2 cellular contexts compared by ENCODE assay signal in genomic region chr2:36444206-36444605, GRCh38.
TF ChIP-seq lines count a peak whose summit lies in the region.

No MANE protein-coding gene starts in this region.

TF ChIP-seq in SK-N-SH, 30 proteins besides CTCF, POLR2A, EP300 and RAD21 (continued from another document):
- TF ChIP-seq USF2 (IDR thresholded peaks at IDR 0.05; ENCODE audit: borderline replicate concordance, low read depth, low read length), result no peak
- TF ChIP-seq MXI1 (IDR thresholded peaks at IDR 0.05; ENCODE audit: low read depth, low read length), result no peak
- no peak for TF ChIP-seq MAX (IDR thresholded peaks at IDR 0.05; ENCODE audit: low read depth)
- no peak; the same call in 1 of the 2 replicates for TF ChIP-seq POLR2AphosphoS5 (IDR thresholded peaks at IDR 0.05; ENCODE audit: low read depth, low read length)
- no peak for TF ChIP-seq ZBTB33 (IDR thresholded peaks at IDR 0.05; ENCODE audit: borderline replicate concordance, low read depth)
- no peak for TF ChIP-seq IRF3 (IDR thresholded peaks at IDR 0.05; ENCODE audit: low read depth, low read length)

TF ChIP-seq in SK-N-SH treated with all-trans-retinoic acid at 6 μM for 48 hours, 23 proteins besides CTCF, POLR2A, EP300 and RAD21:
- TF ChIP-seq CSRNP3 (CRISPR knock-in tag; IDR thresholded peaks at IDR 0.05) (no peak), TOX (CRISPR knock-in tag; IDR thresholded peaks at IDR 0.05; ENCODE audit: borderline replicate concordance) (no peak), ZC3H10 (CRISPR knock-in tag; IDR thresholded peaks at IDR 0.05) (no peak), CSDC2 (CRISPR knock-in tag; IDR thresholded peaks at IDR 0.05) (no peak; the same call in 1 of the 2 replicates), OSR1 (CRISPR knock-in tag; IDR thresholded peaks at IDR 0.05) (no peak), RARB (CRISPR knock-in tag; IDR thresholded peaks at IDR 0.05) (no peak), ZFP30 (CRISPR knock-in tag; IDR thresholded peaks at IDR 0.05) (no peak), TCF4 (CRISPR knock-in tag; IDR thresholded peaks at IDR 0.05; ENCODE audit: borderline replicate concordance) (no peak), GLIS3 (CRISPR knock-in tag; IDR thresholded peaks at IDR 0.05) (no peak), CREB5 (CRISPR knock-in tag; IDR thresholded peaks at IDR 0.05; ENCODE audit: low read depth) (no peak), TSHZ2 (CRISPR knock-in tag; IDR thresholded peaks at IDR 0.05) (no peak), ZFP3 (CRISPR knock-in tag; IDR thresholded peaks at IDR 0.05) (no peak), POU6F1 (CRISPR knock-in tag; IDR thresholded peaks at IDR 0.05; ENCODE audit: borderline replicate concordance, low read depth) (no peak), PATZ1 (CRISPR knock-in tag; IDR thresholded peaks at IDR 0.05; ENCODE audit: borderline replicate concordance) (no peak), PPARA (CRISPR knock-in tag; IDR thresholded peaks at IDR 0.05; ENCODE audit: borderline replicate concordance) (no peak), ZNF565 (CRISPR knock-in tag; conservative IDR thresholded peaks at IDR 0.05; ENCODE audit: low read depth) (no peak)
